Comparison of ENCODE assay signal across 21 cellular contexts in genomic region chr20:53834749-53835148, GRCh38.
DNase-seq lines count a peak whose midpoint lies in the region; ATAC-seq and TF ChIP-seq lines count a peak whose summit lies in the region.
"Had no signal": no experiment of that assay in that cellular context is flagged by ENCODE, and none has a peak within 500 bp of the region (broad histone marks: within the 10 kb centered on the region; RNA-seq: fewer than 3 reads in every experiment).

No MANE protein-coding gene starts in this region.

- no peak for ATAC-seq in activated T-helper 17 cell treated with anti-CD3 and anti-CD28 coated beads, Interleukin-2, amount 50 U/mL, for 72 hours (replicated peaks)
- no peak for ATAC-seq in naive thymus-derived CD8-positive, alpha-beta T cell
- ATAC-seq in aorta (ENCODE audit: low FRiP score), result no peak
- ATAC-seq: psoas muscle had no signal

- H3K27ac ChIP-seq in HL-60 (replicated peaks), result peak overlapping the region; percentile 23
- H3K27ac ChIP-seq in aorta (ENCODE audit: low read depth in 1 of 2, low read length in 2 of 2), result no peak overlapping the region
- H3K27ac ChIP-seq: ascending aorta, psoas muscle, testis had no signal

- H3K4me1 Mint-ChIP-seq in CD14-positive monocyte, result peaks cover 56% of the 10 kb centered on the region
- peaks cover 9% of the 10 kb centered on the region for H3K4me1 Mint-ChIP-seq in activated T-helper 17 cell treated with anti-CD3 and anti-CD28 coated beads, Interleukin-2, amount 50 U/mL, for 72 hours
- peaks cover 16 to 77% (median 74%) of the 10 kb centered on the region in 4 donors for H3K4me1 Mint-ChIP-seq in naive thymus-derived CD8-positive, alpha-beta T cell

- no peaks in the 10 kb centered on the region for H3K36me3 ChIP-seq in aorta (ENCODE audit: control insufficient read depth in 1 of 2, insufficient read depth in 2 of 2, low read length in 1 of 2)
- H3K36me3 ChIP-seq: ascending aorta had no signal

- no peaks in the 10 kb centered on the region for H3K4me1 ChIP-seq in aorta (ENCODE audit: control insufficient read depth in 1 of 2, insufficient read depth in 2 of 2, low read length in 2 of 2)
- H3K4me1 ChIP-seq: testis had no signal

- peaks cover 0 to 5% (median 0%) of the 10 kb centered on the region in 7 donors for H3K9me3 Mint-ChIP-seq in CD14-positive monocyte
- no peaks in the 10 kb centered on the region for H3K9me3 Mint-ChIP-seq in activated T-helper 17 cell treated with anti-CD3 and anti-CD28 coated beads, Interleukin-2, amount 50 U/mL, for 72 hours
- H3K9me3 Mint-ChIP-seq in naive thymus-derived CD8-positive, alpha-beta T cell, result peaks cover 0 to 12% (median 0%) of the 10 kb centered on the region in 9 donors
- H3K9me3 Mint-ChIP-seq: endodermal cell, nephron had no signal

- DNase-seq in CD14-positive monocyte (ENCODE audit: low spot score) (no peak), HL-60 (ENCODE audit: low read depth in 1 of 2, low spot score in 1 of 2) (no peak), NCI-H526 treated with DMSO at 0.1 percent for 48 hours (lab: John Stamatoyannopoulos, UW) (no peak), DMS 273 (lab: John Stamatoyannopoulos, UW; ENCODE audit: unreplicated experiment) (no peak), aorta (no peak)
- DNase-seq in naive thymus-derived CD8-positive, alpha-beta T cell, result no peak
- no peak for DNase-seq in activated CD4-positive, CD25-positive, alpha-beta regulatory T cell (lab: John Stamatoyannopoulos, UW)
- DNase-seq: AML-193, DMS153, endodermal cell, islet precursor cell, Karpas-422, NCI-H1092 treated with DMSO at 0.1 percent for 48 hours, NCI-H2081, NCI-H446 treated with DMSO at 0.1 percent for 48 hours, psoas muscle, testis had no signal

- H3K36me3 Mint-ChIP-seq in CD14-positive monocyte, result peaks cover 0 to 2% of the 10 kb centered on the region in 2 donors
- no peaks in the 10 kb centered on the region for H3K36me3 Mint-ChIP-seq in activated T-helper 17 cell treated with anti-CD3 and anti-CD28 coated beads, Interleukin-2, amount 50 U/mL, for 72 hours (ENCODE audit: low read depth)
- H3K36me3 Mint-ChIP-seq in naive thymus-derived CD8-positive, alpha-beta T cell, result peaks cover 0 to 2% (median 0%) of the 10 kb centered on the region in 3 donors

- no peaks in the 10 kb centered on the region for H3K27me3 ChIP-seq in HL-60 (ENCODE audit: insufficient read depth, poor library complexity, severe bottlenecking)
- H3K27me3 ChIP-seq in aorta (ENCODE audit: control insufficient read depth in 1 of 2, insufficient read depth in 2 of 2, low read length in 1 of 2), result no peaks in the 10 kb centered on the region
- H3K27me3 ChIP-seq: ascending aorta, testis had no signal

- peaks cover 0 to 7% (median 0%) of the 10 kb centered on the region in 3 donors for H3K27me3 Mint-ChIP-seq in CD14-positive monocyte (ENCODE audit: low read depth in 3 of 3)
- H3K27me3 Mint-ChIP-seq in activated T-helper 17 cell treated with anti-CD3 and anti-CD28 coated beads, Interleukin-2, amount 50 U/mL, for 72 hours, result no peaks in the 10 kb centered on the region
- no peaks in the 10 kb centered on the region for H3K27me3 Mint-ChIP-seq in naive thymus-derived CD8-positive, alpha-beta T cell

- intact Hi-C loops in CD14-positive monocyte (cut with micrococcal nuclease) (loop anchor here (10.0 kb wide), 2 partner anchors 80 to 260 kb away; no protein-coding TSS in a partner anchor), aorta (cut with DNase I) (no loop called here)

- H3K4me3 ChIP-seq in HL-60 (replicated peaks; ENCODE audit: insufficient read depth, low read length) (no peak overlapping the region), aorta (ENCODE audit: low read length in 2 of 2) (no peak overlapping the region)
- H3K4me3 ChIP-seq: ascending aorta, psoas muscle, skin epidermis, testis had no signal

- H3K9me3 ChIP-seq in aorta (ENCODE audit: control insufficient read depth, low read length), result no peaks in the 10 kb centered on the region
- H3K9me3 ChIP-seq: ascending aorta, psoas muscle, testis had no signal

- TF ChIP-seq CTCF in CD14-positive monocyte (IDR thresholded peaks at IDR 0.05) (no peak), HL-60 (IDR thresholded peaks at IDR 0.05; ENCODE audit: insufficient read depth, low read length) (no peak)

- 89 to 93% methylated on average over 8 of the region's 8 CpGs for WGBS in aorta, 2 donors

- POLR2A ChIA-PET in naive thymus-derived CD8-positive, alpha-beta T cell (lab: Charles Lee), result no interaction called here

- no peak overlapping the region for H3K4me3 Mint-ChIP-seq in CD14-positive monocyte
- peak overlapping the region; percentile 50 for H3K4me3 Mint-ChIP-seq in activated T-helper 17 cell treated with anti-CD3 and anti-CD28 coated beads, Interleukin-2, amount 50 U/mL, for 72 hours
- peak overlapping the region in 8 of 10 donors; percentile 12 to 87 (median 75) for H3K4me3 Mint-ChIP-seq in naive thymus-derived CD8-positive, alpha-beta T cell
- H3K4me3 Mint-ChIP-seq: endodermal cell, nephron had no signal

- H3K27ac Mint-ChIP-seq in CD14-positive monocyte, result peak overlapping the region in 6 of 7 donors; percentile 36 to 93 (median 86)
- H3K27ac Mint-ChIP-seq in activated T-helper 17 cell treated with anti-CD3 and anti-CD28 coated beads, Interleukin-2, amount 50 U/mL, for 72 hours, result no peak overlapping the region
- peak overlapping the region; percentile 62 to 99 (median 98) for H3K27ac Mint-ChIP-seq in naive thymus-derived CD8-positive, alpha-beta T cell
- H3K27ac Mint-ChIP-seq: endodermal cell, nephron had no signal

Comparison
In these comparisons a context has a peak if more than half of its experiments do, and no peak if none do; other contexts are left out.
1. H3K4me3 Mint-ChIP-seq: peak in activated T-helper 17 cell treated with anti-CD3 and anti-CD28 coated beads, Interleukin-2, amount 50 U/mL, for 72 hours (single experiment) and naive thymus-derived CD8-positive, alpha-beta T cell (8 of 10); none in CD14-positive monocyte (0 of 2).
2. intact Hi-C loops: an anchor here in CD14-positive monocyte (10.0 kb wide); none called in aorta.